Comparison of ENCODE assay signal across 28 cellular contexts in the genomic region with DNA sequence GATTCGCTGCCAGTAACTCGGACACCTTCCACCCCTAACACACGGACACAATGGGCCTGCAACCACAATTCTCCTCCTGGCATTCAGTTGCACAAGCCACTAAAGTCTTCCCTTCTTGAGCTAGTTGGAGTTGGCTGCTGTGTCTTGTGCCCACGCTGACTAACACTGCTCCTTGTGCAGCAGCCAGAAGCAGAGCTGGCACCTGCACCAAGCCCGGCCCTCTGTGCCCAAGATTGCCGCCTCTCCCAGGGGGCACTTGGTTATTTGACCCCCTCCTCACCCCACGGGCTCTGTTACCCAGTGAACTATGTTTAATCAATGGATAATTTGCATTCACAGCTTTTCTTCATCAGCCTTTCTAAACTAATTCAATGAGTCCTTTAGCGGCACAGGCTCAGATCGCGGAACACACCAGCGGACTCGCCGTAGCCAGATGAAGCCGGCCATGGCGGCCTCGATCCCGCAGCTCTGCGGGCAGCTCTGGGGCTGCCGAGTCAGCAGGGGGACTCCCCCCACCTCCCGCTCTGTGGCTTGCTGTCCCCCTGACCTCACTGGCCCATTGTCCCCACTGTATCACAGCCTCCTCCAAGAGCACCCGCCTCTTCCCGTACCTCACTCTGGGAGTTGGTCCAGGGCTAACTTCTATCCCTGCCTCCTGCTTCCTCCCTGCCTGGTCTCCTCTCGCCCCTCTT.
DNase-seq lines count a peak whose midpoint lies in the region; ATAC-seq and TF ChIP-seq lines count a peak whose summit lies in the region.
"Had no signal": no experiment of that assay in that cellular context is flagged by ENCODE, and none has a peak within 500 bp of the region (broad histone marks: within the 10 kb centered on the region; RNA-seq: fewer than 3 reads in every experiment).

No MANE protein-coding gene starts in this region.

- no peak overlapping the region for H2BK120ac ChIP-seq in trophoblast cell (ENCODE audit: insufficient read depth, low read length, poor library complexity)

- WGBS in trophoblast cell (ENCODE audit: extremely low coverage, insufficient coverage, insufficient read length): no CpG with 5 or more reads among the region's 23 CpGs
- WGBS in tibial nerve, 2 donors: 91 to 93% methylated on average over 23 of the region's 23 CpGs

- no peak overlapping the region for H3K27ac ChIP-seq in left ventricle myocardium inferior (replicated peaks)
- no peak overlapping the region for H3K27ac ChIP-seq in trophoblast cell (ENCODE audit: low read depth, low read length)
- no peak overlapping the region for H3K27ac ChIP-seq in tibial nerve
- no peak overlapping the region for H3K27ac ChIP-seq in SJCRH30
- H3K27ac ChIP-seq: gastroesophageal sphincter, KMS-11, pancreas, vagina had no signal

- no peak for TF ChIP-seq CTCF in left ventricle myocardium inferior (IDR thresholded peaks at IDR 0.05; ENCODE audit: borderline replicate concordance)
- no peak for TF ChIP-seq CTCF in tibial nerve (IDR thresholded peaks at IDR 0.05)

- H3K27me3 ChIP-seq in left ventricle myocardium inferior (ENCODE audit: low read depth) (no peaks in the 10 kb centered on the region), trophoblast cell (ENCODE audit: insufficient read depth, low read length) (no peaks in the 10 kb centered on the region), tibial nerve (no peaks in the 10 kb centered on the region), SJCRH30 (peaks cover 3% of the 10 kb centered on the region; the same call in 1 of the 2 replicates)
- H3K27me3 ChIP-seq: pancreas, vagina had no signal

- intact Hi-C loops in cardiac septum (cut with DNase I) (no loop called here), left ventricle myocardium inferior (cut with micrococcal nuclease) (no loop called here), head of caudate nucleus (cut with DNase I) (no loop called here)

- H3K36me3 ChIP-seq in left ventricle myocardium inferior (no peaks in the 10 kb centered on the region), trophoblast cell (ENCODE audit: control insufficient read depth in 1 of 2, insufficient read depth in 2 of 2, low read length in 2 of 2) (no peaks in the 10 kb centered on the region), tibial nerve (no peaks in the 10 kb centered on the region), SJCRH30 (no peaks in the 10 kb centered on the region)
- H3K36me3 ChIP-seq: gastroesophageal sphincter, pancreas, vagina had no signal

- H3K23ac ChIP-seq in trophoblast cell (ENCODE audit: low read length): no peak overlapping the region

- no peak for TF ChIP-seq EP300 in tibial nerve (IDR thresholded peaks at IDR 0.05)

- H3K18ac ChIP-seq in trophoblast cell (ENCODE audit: low read length): no peak overlapping the region

- no peak overlapping the region for H2AFZ ChIP-seq in trophoblast cell (ENCODE audit: insufficient read depth, low read length, poor library complexity)

- H4K12ac ChIP-seq in trophoblast cell (ENCODE audit: low read depth, low read length): no peak overlapping the region

- H3K79me1 ChIP-seq in trophoblast cell (ENCODE audit: low read length): no peaks in the 10 kb centered on the region

- DNase-seq in cardiac septum (ENCODE audit: low spot score): peak; percentile 63
- DNase-seq in left ventricle myocardium inferior: no peak
- DNase-seq in head of caudate nucleus: peak in 29 of 42 donors; percentile 5 to 84 (median 39)
- no peak for DNase-seq in trophoblast cell
- DNase-seq in tibial nerve (ENCODE audit: low spot score in 2 of 2): no peak
- DNase-seq in NCI-H2171 treated with DMSO at 0.1 percent for 48 hours (lab: John Stamatoyannopoulos, UW): no peak
- DNase-seq in SJCRH30: no peak
- DNase-seq: activated CD4-positive, alpha-beta T cell treated with anti-CD3 and anti-CD28 coated beads, Interleukin-2, amount 50 U/mL, for 1 hour; activated naive CD4-positive, alpha-beta T cell treated with anti-CD3 and anti-CD28 coated beads, Interleukin-2, amount 10 ng/mL, durations not matched to agents 7 days and 5 days; amniotic stem cell; CD8-positive, alpha-beta T cell; immature natural killer cell; MV-4-11; NCI-H1436 treated with DMSO at 0.1 percent for 48 hours; NCI-H510A; pancreas; PC-3; Right ventricle myocardium superior; stimulated activated CD4-positive, alpha-beta T cell treated with anti-CD3 and anti-CD28 coated beads, Interleukin-4, amount 100 ng/mL, for 4 hours; stimulated activated naive B cell treated with anti-CD40 and anti-IgM and Interleukin-4, amounts not matched to agents 10 μg/mL and 1 μg/mL and 100 μg/mL, for 72 hours had no signal

- H3K4me1 ChIP-seq in left ventricle myocardium inferior (peaks cover 13% of the 10 kb centered on the region), trophoblast cell (ENCODE audit: control insufficient read depth in 1 of 2, insufficient read depth in 2 of 2, low read length in 2 of 2) (peaks cover 7 to 14% of the 10 kb centered on the region in 2 experiments), tibial nerve (peaks cover 0 to 39% (median 2%) of the 10 kb centered on the region in 4 donors), SJCRH30 (no peaks in the 10 kb centered on the region)
- H3K4me1 ChIP-seq: pancreas had no signal

- no peak overlapping the region for H2BK5ac ChIP-seq in trophoblast cell (ENCODE audit: low read depth, low read length, poor library complexity)

- H3K79me2 ChIP-seq in trophoblast cell (ENCODE audit: control insufficient read depth, insufficient read depth, low read length, poor library complexity): no peaks in the 10 kb centered on the region

- H3K9me3 ChIP-seq in left ventricle myocardium inferior (replicated peaks): no peaks in the 10 kb centered on the region
- H3K9me3 ChIP-seq in trophoblast cell (ENCODE audit: insufficient read depth, low read depth, low read length): peaks cover 2% of the 10 kb centered on the region
- H3K9me3 ChIP-seq in tibial nerve: no peaks in the 10 kb centered on the region
- no peaks in the 10 kb centered on the region for H3K9me3 ChIP-seq in SJCRH30 (replicated peaks)
- H3K9me3 ChIP-seq: gastroesophageal sphincter, pancreas, vagina had no signal

- H3K4ac ChIP-seq in trophoblast cell (ENCODE audit: low read depth, low read length): no peak overlapping the region

- H3K14ac ChIP-seq in trophoblast cell (ENCODE audit: low read length): no peak overlapping the region

- TF ChIP-seq POLR2A in tibial nerve (IDR thresholded peaks at IDR 0.05): no peak

- no peak overlapping the region for H3K4me3 ChIP-seq in left ventricle myocardium inferior
- no peak overlapping the region for H3K4me3 ChIP-seq in trophoblast cell (ENCODE audit: low read depth, low read length)
- H3K4me3 ChIP-seq in tibial nerve: no peak overlapping the region
- no peak overlapping the region for H3K4me3 ChIP-seq in SJCRH30
- H3K4me3 ChIP-seq: gastroesophageal sphincter, pancreas, vagina had no signal

- no peak overlapping the region for H3K4me2 ChIP-seq in trophoblast cell (ENCODE audit: low read length)
- H3K4me2 ChIP-seq: KMS-11 had no signal

- H4K8ac ChIP-seq in trophoblast cell (ENCODE audit: low read depth, low read length): no peak overlapping the region

- no peak overlapping the region for H2BK12ac ChIP-seq in trophoblast cell (ENCODE audit: low read length)

- H3K9ac ChIP-seq in trophoblast cell (ENCODE audit: low read length): no peak overlapping the region
- H3K9ac ChIP-seq: KMS-11 had no signal

- H4K91ac ChIP-seq in trophoblast cell (ENCODE audit: low read depth, low read length): peak overlapping the region; percentile 25

- H2AK5ac ChIP-seq in trophoblast cell (ENCODE audit: low read length): no peak overlapping the region

- ATAC-seq in HG02973 (IDR thresholded peaks at IDR 0.05; ENCODE audit: unreplicated experiment): no peak
- ATAC-seq: CD8-positive, alpha-beta T cell; gastroesophageal sphincter; left lobe of liver; natural killer cell treated with Interleukin-12 subunit alpha and Interleukin-12 subunit beta and Interleukin-15 and Interleukin-18, amount 100 ng/mL, for 72 hours; pancreas; PC-3; sciatic nerve; stimulated activated naive B cell treated with anti-CD40 and anti-IgM and Interleukin-4, amounts not matched to agents 10 μg/mL and 1 μg/mL and 100 μg/mL, for 72 hours; WTC11 had no signal

Comparison
In these comparisons a context has a peak if more than half of its experiments do, and no peak if none do; other contexts are left out.
1. DNase-seq: peak in cardiac septum (single experiment) and head of caudate nucleus (29 of 42); none in left ventricle myocardium inferior (single experiment), trophoblast cell (0 of 2), tibial nerve (0 of 2), NCI-H2171 treated with DMSO at 0.1 percent for 48 hours (single experiment) and SJCRH30 (0 of 2).